Comparison of ENCODE assay signal across 23 cellular contexts in genomic region chr9:24801344-24801743, GRCh38.
DNase-seq lines count a peak whose midpoint lies in the region; ATAC-seq, FAIRE-seq and TF ChIP-seq lines count a peak whose summit lies in the region.
"Had no signal": no experiment of that assay in that cellular context is flagged by ENCODE, and none has a peak within 500 bp of the region (broad histone marks: within the 10 kb centered on the region; RNA-seq: fewer than 3 reads in every experiment).

No MANE protein-coding gene starts in this region.

- H3K79me2 ChIP-seq in PC-3 (ENCODE audit: low read length) (no peaks in the 10 kb centered on the region), mammary epithelial cell (ENCODE audit: insufficient read depth, low read length) (no peaks in the 10 kb centered on the region)

- peak; percentile 73 for ATAC-seq in PC-3
- ATAC-seq: GM23338, K562 had no signal

- H4K20me1 ChIP-seq in PC-3 (ENCODE audit: low read length) (no peaks in the 10 kb centered on the region), mammary epithelial cell (ENCODE audit: insufficient read depth, low read length) (no peaks in the 10 kb centered on the region)

- H3K27me3 ChIP-seq in PC-3 (ENCODE audit: low read length) (no peaks in the 10 kb centered on the region), mammary epithelial cell (ENCODE audit: insufficient read depth, low read length) (no peaks in the 10 kb centered on the region), H7 (ENCODE audit: control insufficient read depth, insufficient read depth, low read length) (no peaks in the 10 kb centered on the region)
- H3K27me3 ChIP-seq: BE2C had no signal

- H3K9ac ChIP-seq in PC-3 (ENCODE audit: low read length) (no peak overlapping the region), mammary epithelial cell (ENCODE audit: insufficient read depth, low read length) (no peak overlapping the region)

- POLR2A ChIA-PET in PC-3 (lab: Charles Lee; ENCODE audit: unreplicated experiment) (no interaction called here), GM10248 (lab: Yijun Ruan, JAX) (no interaction called here)

- dilution Hi-C loops in mammary epithelial cell (cut with HindIII; ENCODE audit: low sequenced_read_pairs), result no loop called here

- H3K9me3 ChIP-seq in PC-3 (ENCODE audit: low read length) (no peaks in the 10 kb centered on the region), mammary epithelial cell (replicated peaks; ENCODE audit: insufficient read depth, low read length) (no peaks in the 10 kb centered on the region)
- H3K9me3 ChIP-seq: BE2C, Caco-2 had no signal

- BruUV-seq in PC-3 (replicated peaks; lab: Mats Ljungman, UMichigan) (no TSS peak), mammary epithelial cell (replicated peaks; lab: Mats Ljungman, UMichigan) (no TSS peak)

- H3F3A ChIP-seq in PC-3 (ENCODE audit: low read length, unreplicated experiment), result no peaks in the 10 kb centered on the region

- 41% methylated on average over 3 of the region's 3 CpGs for WGBS in mammary epithelial cell (ENCODE audit: low coverage, missing lambda C conversion rate)

- DNase-seq in HPDE6-E6E7 (ENCODE audit: extremely low spot score) (peak; percentile 7), HT-29 (ENCODE audit: low spot score) (peak; percentile 3), PC-3 (peak; percentile 64), mammary epithelial cell (peak; percentile 46), H7 (no peak), RCC 7860 (ENCODE audit: low spot score) (no peak), GM10248 (ENCODE audit: extremely low spot score) (no peak), COLO829 (ENCODE audit: low spot score) (no peak)
- DNase-seq: ACHN; BE2C; C1 segment of cervical spinal cord; Caco-2; CD4-positive, CD25-positive, alpha-beta regulatory T cell; CD8-positive, alpha-beta memory T cell; DMS79 treated with DMSO at 0.1 percent for 48 hours; H9; IMR-90 had no signal

- no peak for FAIRE-seq in RCC 7860 (lab: Jason Lieb, UNC)
- FAIRE-seq: A204.1, GM12892, GM18507, HTR-8/SVneo, K562 had no signal

- in situ Hi-C loops in mammary epithelial cell (cut with MboI; ENCODE audit: low sequenced_read_pairs in 2 of 2), result no loop called here

- H3K36me3 ChIP-seq in PC-3 (ENCODE audit: low read depth, low read length), result no peaks in the 10 kb centered on the region
- H3K36me3 ChIP-seq in mammary epithelial cell (ENCODE audit: insufficient read depth, low read length), result no peaks in the 10 kb centered on the region
- H3K36me3 ChIP-seq in H7 (replicated peaks; ENCODE audit: control insufficient read depth, insufficient read depth, low read length), result no peaks in the 10 kb centered on the region
- H3K36me3 ChIP-seq: BE2C had no signal

- intact Hi-C loops in PC-3 (cut with micrococcal nuclease) (no loop called here), mammary epithelial cell (cut with micrococcal nuclease) (no loop called here)

- H3K4me1 ChIP-seq in PC-3 (ENCODE audit: insufficient read depth, low read length), result 0 out of 2 replicates have a peak, but pooled peaks cover 4% of the 10 kb centered on the region
- H3K4me1 ChIP-seq in mammary epithelial cell (ENCODE audit: insufficient read depth, low read length), result no peaks in the 10 kb centered on the region
- H3K4me1 ChIP-seq: BE2C, Caco-2 had no signal

- H3K4me2 ChIP-seq in PC-3 (ENCODE audit: low read length), result no peak overlapping the region
- H3K4me2 ChIP-seq in mammary epithelial cell (ENCODE audit: insufficient read depth, low read depth, low read length), result no peak overlapping the region
- H3K4me2 ChIP-seq: GM23338 had no signal

- no peaks in the 10 kb centered on the region for H3K9me2 ChIP-seq in PC-3 (replicated peaks; ENCODE audit: low read length)

- H2AFZ ChIP-seq in PC-3 (ENCODE audit: low read length) (no peak overlapping the region), mammary epithelial cell (ENCODE audit: low read depth, low read length) (no peak overlapping the region)
- H2AFZ ChIP-seq: GM23338 had no signal

- H3K27ac ChIP-seq in PC-3 (ENCODE audit: low read length), result no peak overlapping the region
- H3K27ac ChIP-seq in mammary epithelial cell (ENCODE audit: insufficient read depth, low read depth, low read length), result no peak overlapping the region

- TF ChIP-seq CTCF in PC-3 (conservative IDR thresholded peaks at IDR 0.05; ENCODE audit: low read depth, low read length), result no peak
- no peak for TF ChIP-seq CTCF in mammary epithelial cell (conservative IDR thresholded peaks at IDR 0.05 in 1 of 2, IDR thresholded peaks at IDR 0.05 in 1 of 2; ENCODE audit: extremely low read depth in 1 of 2, insufficient read depth in 1 of 2, low read depth in 1 of 2, low read length in 2 of 2)
- TF ChIP-seq CTCF in GM10248 (IDR thresholded peaks at IDR 0.05; ENCODE audit: control extremely low read depth, extremely low read depth, low read depth, missing control alignments), result no peak

- CTCF ChIA-PET in PC-3 (lab: Charles Lee), result no interaction called here
- CTCF ChIA-PET in mammary epithelial cell (lab: Charles Lee; ENCODE audit: low non-redundant PET), result no interaction called here
- CTCF ChIA-PET in GM10248 (lab: Yijun Ruan, JAX), result no interaction called here

- H3K4me3 ChIP-seq in PC-3 (ENCODE audit: low read length), result no peak overlapping the region
- H3K4me3 ChIP-seq in mammary epithelial cell (replicated peaks in 1 of 3; ENCODE audit: insufficient read depth in 1 of 3, low read depth in 2 of 3, low read length in 3 of 3), result no peak overlapping the region
- no peak overlapping the region for H3K4me3 ChIP-seq in H7 (ENCODE audit: insufficient read depth, low read depth, low read length)
- H3K4me3 ChIP-seq: GM23338, K562 had no signal

Comparison
In these comparisons a context has a peak if more than half of its experiments do, and no peak if none do; other contexts are left out.
1. DNase-seq: peak in HPDE6-E6E7 (single experiment), HT-29 (single experiment), PC-3 (single experiment) and mammary epithelial cell (single experiment); none in H7 (single experiment), RCC 7860 (single experiment), GM10248 (single experiment) and COLO829 (single experiment).